ENCODE assay signal across 8 cellular contexts in genomic region chr1:233304489-233305102, GRCh38. TPM values are rescaled to one million over a fixed set of nuclear protein-coding genes. Genes with fewer than 3 reads are reported as not detected.
A peak's percentile ranks its signal among the peaks of the same experiment; 100 is the strongest.
DNase-seq lines count a peak whose midpoint lies in the region; ATAC-seq and TF ChIP-seq lines count a peak whose summit lies in the region.

No MANE protein-coding gene starts in this region.

- no peak overlapping the region for H3K4me3 ChIP-seq in heart right ventricle

- 0% methylated on average over 1 of the region's 1 CpG for WGBS in heart right ventricle, 2 donors

- H3K27me3 Mint-ChIP-seq in activated B cell treated with CpG ODN at 0.5 μM for 24 hours = peaks cover 24% of the 10 kb centered on the region

- H3K36me3 Mint-ChIP-seq in activated B cell treated with CpG ODN at 0.5 μM for 24 hours (ENCODE audit: low read depth) = no peaks in the 10 kb centered on the region

- no peak overlapping the region for H3K27ac ChIP-seq in heart right ventricle

- no peak overlapping the region for H3K27ac Mint-ChIP-seq in activated B cell treated with CpG ODN at 0.5 μM for 24 hours

- H3K9me3 ChIP-seq in heart right ventricle = peaks cover 0 to 18% (median 0%) of the 10 kb centered on the region in 11 donors

- intact Hi-C loops in heart right ventricle (cut with DNase I) = loop anchor here in 4 of 10 donors (10.0 kb wide), 1 partner anchor 760 kb away; no protein-coding TSS in a partner anchor
- intact Hi-C loops in Right ventricle myocardium inferior (cut with DNase I) = no loop called here
- intact Hi-C loops in activated B cell treated with CpG ODN at 0.5 μM for 24 hours (cut with micrococcal nuclease) = loop anchor here (1.0 to 5.0 kb wide), 4 partner anchors 60 to 1008 kb away; no protein-coding TSS in a partner anchor

- H3K4me3 Mint-ChIP-seq in activated B cell treated with CpG ODN at 0.5 μM for 24 hours = no peak overlapping the region

- POLR2A ChIA-PET in activated B cell treated with CpG ODN at 0.5 μM for 24 hours (lab: Charles Lee) = no interaction called here

- H3K9me3 Mint-ChIP-seq in activated B cell treated with CpG ODN at 0.5 μM for 24 hours = no peaks in the 10 kb centered on the region

- CTCF ChIA-PET in activated B cell treated with CpG ODN at 0.5 μM for 24 hours (lab: Charles Lee) = interaction anchor here (0.8 to 4.9 kb wide), 11 partner anchors 8 to 762 kb away, joined by 3 to 43 read pairs (median 8); no protein-coding TSS in a partner anchor

- TF ChIP-seq CTCF in heart right ventricle (IDR thresholded peaks at IDR 0.05) (peak; percentile 46 to 79 (median 74)), activated B cell treated with CpG ODN at 0.5 μM for 24 hours (IDR thresholded peaks at IDR 0.05) (peak; percentile 80)

- H3K4me1 Mint-ChIP-seq in activated B cell treated with CpG ODN at 0.5 μM for 24 hours = peaks cover 11% of the 10 kb centered on the region

- no peak for DNase-seq in heart right ventricle
- DNase-seq in Right ventricle myocardium inferior (ENCODE audit: missing footprints) = no peak
- DNase-seq in NCI-H1694 (lab: John Stamatoyannopoulos, UW) = peak; percentile 58
- DNase-seq in activated B cell treated with CpG ODN at 0.5 μM for 24 hours = no peak
- DNase-seq in kidney tubule cell (ENCODE audit: low spot score) = peak; percentile 53
- DNase-seq in DMS153 treated with DMSO at 0.1 percent for 48 hours (lab: John Stamatoyannopoulos, UW; ENCODE audit: unreplicated experiment) = no peak
- DNase-seq in activated gamma-delta T cell treated with Interleukin-2 at 50 U/mL for 16 hours = no peak

- H3K27me3 ChIP-seq in heart right ventricle = peaks cover 0 to 15% (median 6%) of the 10 kb centered on the region in 7 donors

- H3K36me3 ChIP-seq in heart right ventricle = no peaks in the 10 kb centered on the region

- no peaks in the 10 kb centered on the region for H3K4me1 ChIP-seq in heart right ventricle

- ATAC-seq in heart right ventricle (no peak), Right ventricle myocardium inferior (no peak), activated B cell treated with CpG ODN at 0.5 μM for 24 hours (ENCODE audit: low read depth) (peak; percentile 40), GM19328 (IDR thresholded peaks at IDR 0.05; ENCODE audit: unreplicated experiment) (no peak)

RNA-seq across cellular contexts. Expression of gene PCNX2, which starts 9.1 kb away (rescaled TPM):
- total RNA-seq in heart right ventricle (1 to 10 TPM in 8 of 10 donors, under 1 TPM in 2; 0.77 to 3.1 (median 1.6) TPM), Right ventricle myocardium inferior (2.2 TPM), activated B cell treated with CpG ODN at 0.5 μM for 24 hours (18.4 and 20.4 TPM in 2 replicates)
- polyA plus RNA-seq in heart right ventricle = under 1 TPM; 0.29 to 0.37 TPM

RNA-seq across cellular contexts. Expression of gene MAP3K21, which starts 22.9 kb away (rescaled TPM):
- total RNA-seq in heart right ventricle = under 1 TPM; 0.09 to 0.47 (median 0.17) TPM
- under 1 TPM; 0.07 to 0.37 TPM for polyA plus RNA-seq in heart right ventricle
- 0.32 TPM for total RNA-seq in Right ventricle myocardium inferior
- total RNA-seq in activated B cell treated with CpG ODN at 0.5 μM for 24 hours = 1.5 TPM in 2 replicates

Comparison
In these comparisons a context has a peak if more than half of its experiments do, and no peak if none do; other contexts are left out.
1. DNase-seq: peak in NCI-H1694 (single experiment) and kidney tubule cell (single experiment); none in heart right ventricle (0 of 2), Right ventricle myocardium inferior (single experiment), activated B cell treated with CpG ODN at 0.5 μM for 24 hours (single experiment), DMS153 treated with DMSO at 0.1 percent for 48 hours (single experiment) and activated gamma-delta T cell treated with Interleukin-2 at 50 U/mL for 16 hours (single experiment).